ENCODE assay signal across 8 cellular contexts in genomic region chr17:35930211-35931065, GRCh38. TPM values are rescaled to one million over a fixed set of nuclear protein-coding genes. Genes with fewer than 3 reads are reported as not detected.
DNase-seq lines count a peak whose midpoint lies in the region; ATAC-seq and TF ChIP-seq lines count a peak whose summit lies in the region.

RDM1 (minus strand) TSS chr17:35930773; CDS start chr17:35930727, 46 bp downstream.

- CTCF ChIA-PET in AG04450 (lab: Charles Lee): no interaction called here
- CTCF ChIA-PET in OCI-LY7 (lab: Charles Lee; ENCODE audit: unreplicated experiment): no interaction called here

- intact Hi-C loops in OCI-LY7 (cut with micrococcal nuclease; ENCODE audit: unreplicated experiment): no loop called here
- intact Hi-C loops in esophagus muscularis mucosa (cut with DNase I): no loop called here
- intact Hi-C loops in natural killer cell (cut with micrococcal nuclease): loop anchor here (5.0 kb wide), 1 partner anchor 83 kb away; no protein-coding TSS in a partner anchor

- TF ChIP-seq POLR2A in GM19099 (IDR thresholded peaks at IDR 0.05; ENCODE audit: extremely low read depth, insufficient read length, low read depth) (peak; percentile 69), esophagus muscularis mucosa (IDR thresholded peaks at IDR 0.05; ENCODE audit: low read depth) (no peak)

- 2% methylated on average over 32 of the region's 35 CpGs for WGBS in esophagus muscularis mucosa

- no peaks in the 10 kb centered on the region for H3K36me3 Mint-ChIP-seq in natural killer cell
- no peaks in the 10 kb centered on the region for H3K36me3 Mint-ChIP-seq in stimulated activated naive B cell treated with anti-CD40 and anti-IgM and Interleukin-4, amounts not matched to agents 10 μg/mL and 1 μg/mL and 100 μg/mL, for 72 hours

- no peak for TF ChIP-seq CTCF in AG04450 (IDR thresholded peaks at IDR 0.05; ENCODE audit: low read depth, low read length)
- no peak for TF ChIP-seq CTCF in OCI-LY7 (conservative IDR thresholded peaks at IDR 0.05; ENCODE audit: low read length)
- no peak for TF ChIP-seq CTCF in esophagus muscularis mucosa (IDR thresholded peaks at IDR 0.05)
- no peak for TF ChIP-seq CTCF in natural killer cell (IDR thresholded peaks at IDR 0.05)

- H3K27me3 ChIP-seq in AG04450 (ENCODE audit: control insufficient read depth, insufficient read depth, low read length) (no peaks in the 10 kb centered on the region), esophagus muscularis mucosa (peaks cover 0 to 14% (median 6%) of the 10 kb centered on the region in 4 donors)

- H3K27ac ChIP-seq in AG04450 (ENCODE audit: low read depth, low read length) (no peak within 1 kb of the TSS), OCI-LY7 (ENCODE audit: low read depth, low read length, poor library complexity, severe bottlenecking) (no peak within 1 kb of the TSS), esophagus muscularis mucosa (replicated peaks in 1 of 4) (no peak within 1 kb of the TSS)

- BruUV-seq in OCI-LY7 (replicated peaks; lab: Mats Ljungman, UMichigan): TSS peak; percentile 88

- H3K4me2 ChIP-seq in OCI-LY7 (ENCODE audit: low read length): peak within 1 kb of the TSS; percentile 68

- peak; percentile 84 to 97 (median 96) for ATAC-seq in natural killer cell
- ATAC-seq in stimulated activated naive B cell treated with anti-CD40 and anti-IgM and Interleukin-4, amounts not matched to agents 10 μg/mL and 1 μg/mL and 100 μg/mL, for 72 hours (replicated peaks): peak; percentile 98

- H3K4me1 Mint-ChIP-seq in natural killer cell: peaks cover 26 to 28% of the 10 kb centered on the region in 2 donors
- peaks cover 5 to 11% of the 10 kb centered on the region in 2 donors for H3K4me1 Mint-ChIP-seq in stimulated activated naive B cell treated with anti-CD40 and anti-IgM and Interleukin-4, amounts not matched to agents 10 μg/mL and 1 μg/mL and 100 μg/mL, for 72 hours

- H3K4me1 ChIP-seq in OCI-LY7 (ENCODE audit: insufficient read depth, low read length, poor library complexity, severe bottlenecking) (peaks cover 7% of the 10 kb centered on the region), esophagus muscularis mucosa (peaks cover 13 to 22% (median 18%) of the 10 kb centered on the region in 4 donors)

- H3K4me3 Mint-ChIP-seq in natural killer cell: peak within 1 kb of the TSS; percentile 89
- peak within 1 kb of the TSS; percentile 86 for H3K4me3 Mint-ChIP-seq in stimulated activated naive B cell treated with anti-CD40 and anti-IgM and Interleukin-4, amounts not matched to agents 10 μg/mL and 1 μg/mL and 100 μg/mL, for 72 hours

- H3K36me3 ChIP-seq in OCI-LY7 (ENCODE audit: insufficient read depth, low read length) (no peaks in the 10 kb centered on the region), esophagus muscularis mucosa (no peaks in the 10 kb centered on the region)

- peak; percentile 8 for DNase-seq in AG04450 (ENCODE audit: low read depth, low spot score)
- DNase-seq in OCI-LY7 (ENCODE audit: low spot score): peak; percentile 70
- DNase-seq in activated T-cell treated with anti-CD3 and anti-CD28 coated beads for 4 hours: peak; percentile 68
- no peak for DNase-seq in esophagus muscularis mucosa (ENCODE audit: extremely low spot score)
- peak; percentile 67 for DNase-seq in natural killer cell
- DNase-seq in stimulated activated naive B cell treated with anti-CD40 and anti-IgM and Interleukin-4, amounts not matched to agents 10 μg/mL and 1 μg/mL and 100 μg/mL, for 72 hours: peak; percentile 80

- H4K20me1 ChIP-seq in OCI-LY7 (ENCODE audit: insufficient read depth, low read length): no peaks in the 10 kb centered on the region

- POLR2A ChIA-PET in AG04450 (lab: Yijun Ruan, JAX): no interaction called here
- POLR2A ChIA-PET in OCI-LY7 (lab: Charles Lee): no interaction called here

- peak within 1 kb of the TSS; percentile 53 for H3K4me3 ChIP-seq in AG04450 (ENCODE audit: low read depth, low read length)
- H3K4me3 ChIP-seq in OCI-LY7 (ENCODE audit: low read depth, low read length, poor library complexity, severe bottlenecking): peak within 1 kb of the TSS; percentile 64
- H3K4me3 ChIP-seq in esophagus muscularis mucosa: peak within 1 kb of the TSS; percentile 37 to 55 (median 42)

- H3K27ac Mint-ChIP-seq in natural killer cell: peak within 1 kb of the TSS; percentile 84 to 87
- peak within 1 kb of the TSS; percentile 81 for H3K27ac Mint-ChIP-seq in stimulated activated naive B cell treated with anti-CD40 and anti-IgM and Interleukin-4, amounts not matched to agents 10 μg/mL and 1 μg/mL and 100 μg/mL, for 72 hours

- no peak for TF ChIP-seq EP300 in Ishikawa (IDR thresholded peaks at IDR 0.05; ENCODE audit: borderline replicate concordance)
- TF ChIP-seq EP300 in esophagus muscularis mucosa (IDR thresholded peaks at IDR 0.05): no peak

- H3K9me3 Mint-ChIP-seq in natural killer cell: no peaks in the 10 kb centered on the region
- H3K9me3 Mint-ChIP-seq in stimulated activated naive B cell treated with anti-CD40 and anti-IgM and Interleukin-4, amounts not matched to agents 10 μg/mL and 1 μg/mL and 100 μg/mL, for 72 hours: no peaks in the 10 kb centered on the region

- peak within 1 kb of the TSS; percentile 60; the same call in 1 of the 2 replicates for H2AFZ ChIP-seq in OCI-LY7 (ENCODE audit: low read length)

- H3K79me2 ChIP-seq in OCI-LY7 (ENCODE audit: insufficient read depth, low read depth, low read length): no peaks in the 10 kb centered on the region

- H3K9me3 ChIP-seq in AG04450 (ENCODE audit: control insufficient read depth, insufficient read depth, low read length) (peaks cover 3% of the 10 kb centered on the region; the same call in 1 of the 2 replicates), OCI-LY7 (ENCODE audit: low read length) (no peaks in the 10 kb centered on the region), esophagus muscularis mucosa (no peaks in the 10 kb centered on the region)

- H3K9me2 ChIP-seq in OCI-LY7 (ENCODE audit: insufficient read depth, low read length): no peaks in the 10 kb centered on the region

- TF ChIP-seq RAD21 in Ishikawa (IDR thresholded peaks at IDR 0.05; ENCODE audit: low read depth): no peak

- no peaks in the 10 kb centered on the region for H3K27me3 Mint-ChIP-seq in natural killer cell (ENCODE audit: low read depth in 2 of 2)
- peaks cover 5 to 8% of the 10 kb centered on the region in 2 donors for H3K27me3 Mint-ChIP-seq in stimulated activated naive B cell treated with anti-CD40 and anti-IgM and Interleukin-4, amounts not matched to agents 10 μg/mL and 1 μg/mL and 100 μg/mL, for 72 hours

TF ChIP-seq in Ishikawa, 13 proteins besides CTCF, POLR2A, EP300 and RAD21:
- TF ChIP-seq EGR1 (IDR thresholded peaks at IDR 0.05) (peak; percentile 40; the same call in 1 of the 2 replicates), FOXM1 (IDR thresholded peaks at IDR 0.05; ENCODE audit: borderline replicate concordance, low read depth) (peak; percentile 34; the same call in 1 of the 2 replicates), TAF1 (IDR thresholded peaks at IDR 0.05; ENCODE audit: low read depth) (peak; percentile 63), MAX (IDR thresholded peaks at IDR 0.05) (peak; percentile 93), TEAD4 (IDR thresholded peaks at IDR 0.05) (no peak), REST (IDR thresholded peaks at IDR 0.05; ENCODE audit: low read depth) (no peak), YY1 (IDR thresholded peaks at IDR 0.05; ENCODE audit: low read depth) (peak; percentile 45; the same call in 1 of the 2 replicates)

RNA-seq across cellular contexts. Expression of gene RDM1, which starts in this region (rescaled TPM):
- polyA plus RNA-seq in AG04450 (2011; rRNA removed): not detected in 2 replicates
- polyA minus RNA-seq in AG04450 (2011; rRNA and poly(A)+ RNA removed): not detected in 2 replicates
- 3.3 and 4.1 TPM in 2 replicates for total RNA-seq in OCI-LY7 (2014; rRNA removed; shearing (Covaris generic))
- total RNA-seq in OCI-LY7 (2022) (11.0 and 16.4 TPM in 2 replicates), esophagus muscularis mucosa (not detected), natural killer cell (under 1 TPM; 0.48 to 1.00 (median 0.61) TPM)

Comparison
In these comparisons a context has a peak if more than half of its experiments do, and no peak if none do; other contexts are left out.
1. Peak in DNase-seq and H3K4me3 ChIP-seq in AG04450; RNA of the gene not detected or under 1 TPM.
2. Peak in DNase-seq and ATAC-seq in natural killer cell; RNA of the gene not detected or under 1 TPM.